15 cellular contexts compared by ENCODE assay signal in the genomic region with DNA sequence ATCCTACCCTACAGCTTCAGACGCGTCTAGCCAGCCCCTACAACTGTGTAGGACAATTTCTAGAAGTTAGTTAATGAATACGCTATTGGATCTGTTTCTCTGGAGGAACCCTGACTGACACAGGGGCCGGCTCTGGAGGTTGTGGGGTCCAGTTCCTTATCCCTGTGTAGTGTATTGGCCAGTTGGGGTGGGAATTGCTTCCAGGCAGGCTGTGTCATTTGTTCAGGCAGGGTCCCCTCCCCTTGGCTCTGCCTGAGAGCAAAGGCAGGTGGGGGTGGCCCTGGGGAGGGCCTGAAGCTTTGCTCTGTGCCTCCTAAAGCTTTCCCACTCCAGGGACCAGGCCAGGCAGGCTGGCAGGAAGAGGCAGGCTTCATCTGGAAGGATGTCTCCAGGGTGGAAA. TPM values are rescaled to one million over a fixed set of nuclear protein-coding genes. Genes with fewer than 3 reads are reported as not detected.
"Had no signal": no experiment of that assay in that cellular context is flagged by ENCODE, and none has a peak within 500 bp of the region (broad histone marks: within the 10 kb centered on the region; RNA-seq: fewer than 3 reads in every experiment).

No MANE protein-coding gene starts in this region.

- H3K4me1 ChIP-seq: parathyroid adenoma, vagina had no signal

- H3K79me2 ChIP-seq: parathyroid adenoma had no signal

- H3K27ac ChIP-seq: parathyroid adenoma, tibial artery, vagina had no signal

- H3K9me3 ChIP-seq: tibial artery, vagina had no signal

- H3K9me3 Mint-ChIP-seq: activated naive CD4-positive, alpha-beta T cell treated with anti-CD3 and anti-CD28 coated beads for 36 hours had no signal

- H3K27ac Mint-ChIP-seq: WTC11 had no signal

- H3K4me3 Mint-ChIP-seq: activated naive CD4-positive, alpha-beta T cell treated with anti-CD3 and anti-CD28 coated beads for 36 hours; brain; WTC11 had no signal

- H3K27me3 ChIP-seq: tibial artery, vagina had no signal

- H2AFZ ChIP-seq: parathyroid adenoma had no signal

- DNase-seq: activated CD4-positive, alpha-beta T cell treated with anti-CD3 and anti-CD28 coated beads, Interleukin-2, amount 50 U/mL, for 1 hour; activated naive CD4-positive, alpha-beta T cell treated with anti-CD3 and anti-CD28 coated beads for 36 hours; activated T-cell treated with anti-CD3 and anti-CD28 coated beads, Interleukin-2, amount 50 U/mL, for 48 hours; amniotic stem cell; hypothalamus; kidney glomerular epithelial cell; retina; stimulated activated CD4-positive, alpha-beta T cell treated with anti-CD3 and anti-CD28 coated beads, Interleukin-4, amount 100 ng/mL, for 4 hours; T-helper 1 cell had no signal

- H3K9ac ChIP-seq: parathyroid adenoma had no signal

- H3K27me3 Mint-ChIP-seq: brain had no signal

- H3K36me3 Mint-ChIP-seq: WTC11 had no signal

- H3K4me3 ChIP-seq: tibial artery, vagina had no signal

RNA-seq across cellular contexts. Expression of a gene that starts 11.7 kb away (rescaled TPM):
- total RNA-seq: activated naive CD4-positive, alpha-beta T cell treated with anti-CD3 and anti-CD28 coated beads for 36 hours; myocyte; vagina; WTC11 had no signal
